In the genomic region with DNA sequence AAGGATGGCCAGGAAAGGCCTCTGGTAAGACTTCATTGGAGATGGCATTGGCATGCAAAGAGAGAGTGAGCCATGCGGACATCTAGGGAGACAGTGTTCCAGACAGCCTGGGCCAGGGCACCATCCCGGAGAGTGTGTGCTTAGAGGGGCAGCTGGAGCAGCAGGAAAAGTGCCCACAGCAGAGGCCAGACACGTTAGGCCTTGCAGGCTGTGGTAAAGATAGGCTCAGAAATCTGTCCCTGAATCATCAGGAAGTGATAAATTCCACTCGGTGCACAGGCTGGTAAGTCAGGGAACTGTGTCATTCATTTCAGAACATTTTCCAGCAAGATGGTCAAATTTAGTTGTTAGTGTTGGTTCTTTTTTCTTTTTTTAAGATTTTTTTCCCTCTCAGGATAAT, we compare ENCODE assay signal across 1 cellular context.
TF ChIP-seq lines count a peak whose summit lies in the region.

No MANE protein-coding gene starts in this region.

TF ChIP-seq in IMR-90, 13 proteins besides CTCF, POLR2A, EP300 and RAD21:
- TF ChIP-seq CHD1 (IDR thresholded peaks at IDR 0.05; ENCODE audit: low read depth, low read length) = no peak
- no peak for TF ChIP-seq RCOR1 (IDR thresholded peaks at IDR 0.05; ENCODE audit: insufficient replicate concordance, low read length)
- TF ChIP-seq FOS (IDR thresholded peaks at IDR 0.05; ENCODE audit: low read depth, low read length) = no peak
- TF ChIP-seq MXI1 (IDR thresholded peaks at IDR 0.05; ENCODE audit: borderline replicate concordance, low read depth, low read length) = no peak
- TF ChIP-seq MAFK (IDR thresholded peaks at IDR 0.05; ENCODE audit: low read depth, low read length) = no peak
- TF ChIP-seq, protein P1, sequence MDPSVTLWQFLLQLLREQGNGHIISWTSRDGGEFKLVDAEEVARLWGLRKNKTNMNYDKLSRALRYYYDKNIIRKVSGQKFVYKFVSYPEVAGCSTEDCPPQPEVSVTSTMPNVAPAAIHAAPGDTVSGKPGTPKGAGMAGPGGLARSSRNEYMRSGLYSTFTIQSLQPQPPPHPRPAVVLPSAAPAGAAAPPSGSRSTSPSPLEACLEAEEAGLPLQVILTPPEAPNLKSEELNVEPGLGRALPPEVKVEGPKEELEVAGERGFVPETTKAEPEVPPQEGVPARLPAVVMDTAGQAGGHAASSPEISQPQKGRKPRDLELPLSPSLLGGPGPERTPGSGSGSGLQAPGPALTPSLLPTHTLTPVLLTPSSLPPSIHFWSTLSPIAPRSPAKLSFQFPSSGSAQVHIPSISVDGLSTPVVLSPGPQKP (IDR thresholded peaks at IDR 0.05; ENCODE audit: borderline replicate concordance, low read depth, low read length) = no peak
- TF ChIP-seq CEBPB (IDR thresholded peaks at IDR 0.05; ENCODE audit: low read depth, low read length) = no peak
- TF ChIP-seq SMC3 (IDR thresholded peaks at IDR 0.05; ENCODE audit: low read depth, low read length) = no peak
